In genomic region chr20:46557231-46557956, GRCh38 we compare ENCODE assay signal across 15 cellular contexts. TPM values are rescaled to one million over a fixed set of nuclear protein-coding genes. Genes with fewer than 3 reads are reported as not detected.
DNase-seq lines count a peak whose midpoint lies in the region; ATAC-seq and TF ChIP-seq lines count a peak whose summit lies in the region.
"Had no signal": no experiment of that assay in that cellular context is flagged by ENCODE, and none has a peak within 500 bp of the region (broad histone marks: within the 10 kb centered on the region; RNA-seq: fewer than 3 reads in every experiment).

No MANE protein-coding gene starts in this region.

- H3K4me3 ChIP-seq in HFF-Myc (replicated peaks; ENCODE audit: low read depth, low read length): no peak overlapping the region
- H3K4me3 ChIP-seq: esophagus squamous epithelium, sigmoid colon had no signal

- no peak overlapping the region for H3K4me3 Mint-ChIP-seq in activated T-helper 1 cell treated with anti-CD3 and anti-CD28 coated beads, Interleukin-12 subunit alpha, Interleukin-12 subunit beta, Interleukin-2, Interleukin-4 antibody, amounts not matched to agents 30 ng/mL and 10 ng/mL and 1 ng/mL, durations not matched to agents 14 hours and 24 hours and 36 hours
- H3K4me3 Mint-ChIP-seq: CD8-positive, alpha-beta T cell; immature natural killer cell had no signal

- no peak for TF ChIP-seq CTCF in HFF-Myc (IDR thresholded peaks at IDR 0.05; ENCODE audit: low read depth, low read length, missing control alignments)

- H3K27ac Mint-ChIP-seq in activated T-helper 1 cell treated with anti-CD3 and anti-CD28 coated beads, Interleukin-12 subunit alpha, Interleukin-12 subunit beta, Interleukin-2, Interleukin-4 antibody, amounts not matched to agents 30 ng/mL and 10 ng/mL and 1 ng/mL, durations not matched to agents 14 hours and 24 hours and 36 hours: peak overlapping the region; percentile 81
- H3K27ac Mint-ChIP-seq: CD8-positive, alpha-beta T cell; immature natural killer cell had no signal

- no peaks in the 10 kb centered on the region for H3K27me3 Mint-ChIP-seq in activated T-helper 1 cell treated with anti-CD3 and anti-CD28 coated beads, Interleukin-12 subunit alpha, Interleukin-12 subunit beta, Interleukin-2, Interleukin-4 antibody, amounts not matched to agents 30 ng/mL and 10 ng/mL and 1 ng/mL, durations not matched to agents 14 hours and 24 hours and 36 hours (ENCODE audit: insufficient read depth)

- H3K4me1 Mint-ChIP-seq in activated T-helper 1 cell treated with anti-CD3 and anti-CD28 coated beads, Interleukin-12 subunit alpha, Interleukin-12 subunit beta, Interleukin-2, Interleukin-4 antibody, amounts not matched to agents 30 ng/mL and 10 ng/mL and 1 ng/mL, durations not matched to agents 14 hours and 24 hours and 36 hours (ENCODE audit: low read depth): peaks cover 78% of the 10 kb centered on the region

- intact Hi-C loops in activated T-helper 1 cell treated with anti-CD3 and anti-CD28 coated beads, Interleukin-12 subunit alpha, Interleukin-12 subunit beta, Interleukin-2, Interleukin-4 antibody, amounts not matched to agents 30 ng/mL and 10 ng/mL and 1 ng/mL, durations not matched to agents 14 hours and 24 hours and 36 hours (cut with micrococcal nuclease): loop anchor here (10.0 kb wide), 1 partner anchor 473 kb away; the partner anchor contains the start of gene NCOA5

- no peaks in the 10 kb centered on the region for H3K9me3 Mint-ChIP-seq in activated T-helper 1 cell treated with anti-CD3 and anti-CD28 coated beads, Interleukin-12 subunit alpha, Interleukin-12 subunit beta, Interleukin-2, Interleukin-4 antibody, amounts not matched to agents 30 ng/mL and 10 ng/mL and 1 ng/mL, durations not matched to agents 14 hours and 24 hours and 36 hours
- H3K9me3 Mint-ChIP-seq: CD8-positive, alpha-beta T cell; immature natural killer cell had no signal

- ATAC-seq in GM21825 (IDR thresholded peaks at IDR 0.05; ENCODE audit: unreplicated experiment) (no peak), HG03175 (IDR thresholded peaks at IDR 0.05; ENCODE audit: unreplicated experiment) (no peak), HG03432 (IDR thresholded peaks at IDR 0.05; ENCODE audit: unreplicated experiment) (no peak)
- ATAC-seq: CD8-positive, alpha-beta T cell had no signal

- DNase-seq in AG20443 (ENCODE audit: low spot score) (peak; percentile 43), HFF-Myc (ENCODE audit: extremely low read depth, low read depth) (peak; percentile 21), kidney glomerular epithelial cell (lab: John Stamatoyannopoulos, UW) (peak; percentile 61), SHP77 (lab: John Stamatoyannopoulos, UW) (no peak)
- DNase-seq in activated T-helper 1 cell treated with anti-CD3 and anti-CD28 coated beads, Interleukin-12 subunit alpha, Interleukin-12 subunit beta, Interleukin-2, Interleukin-4 antibody, amounts not matched to agents 30 ng/mL and 10 ng/mL and 1 ng/mL, durations not matched to agents 14 hours and 24 hours and 36 hours (ENCODE audit: low spot score): no peak
- DNase-seq: activated effector memory CD4-positive, alpha-beta T cell treated with anti-CD3 and anti-CD28 coated beads, Interleukin-2, amount 50 U/mL, for 16 hours; caudate nucleus; CD8-positive, alpha-beta T cell; esophagus squamous epithelium; immature natural killer cell; sigmoid colon had no signal

- peaks cover 2% of the 10 kb centered on the region for H3K36me3 Mint-ChIP-seq in activated T-helper 1 cell treated with anti-CD3 and anti-CD28 coated beads, Interleukin-12 subunit alpha, Interleukin-12 subunit beta, Interleukin-2, Interleukin-4 antibody, amounts not matched to agents 30 ng/mL and 10 ng/mL and 1 ng/mL, durations not matched to agents 14 hours and 24 hours and 36 hours (ENCODE audit: low read depth)
- H3K36me3 Mint-ChIP-seq: CD8-positive, alpha-beta T cell; immature natural killer cell had no signal

RNA-seq across cellular contexts. Expression of gene OCSTAMP, which starts 6.9 kb away (rescaled TPM):
- total RNA-seq in activated T-helper 1 cell treated with anti-CD3 and anti-CD28 coated beads, Interleukin-12 subunit alpha, Interleukin-12 subunit beta, Interleukin-2, Interleukin-4 antibody, amounts not matched to agents 30 ng/mL and 10 ng/mL and 1 ng/mL, durations not matched to agents 14 hours and 24 hours and 36 hours: 0.26 and 0.47 TPM in 2 replicates
- total RNA-seq: CD8-positive, alpha-beta T cell; esophagus squamous epithelium; sigmoid colon; subcutaneous adipose tissue had no signal

RNA-seq across cellular contexts. Expression of gene ZNF334, which starts 44.0 kb away (rescaled TPM):
- 1.2 and 1.7 TPM in 2 replicates for total RNA-seq in activated T-helper 1 cell treated with anti-CD3 and anti-CD28 coated beads, Interleukin-12 subunit alpha, Interleukin-12 subunit beta, Interleukin-2, Interleukin-4 antibody, amounts not matched to agents 30 ng/mL and 10 ng/mL and 1 ng/mL, durations not matched to agents 14 hours and 24 hours and 36 hours

Comparison
In these comparisons a context has a peak if more than half of its experiments do, and no peak if none do; other contexts are left out.
1. DNase-seq: peak in AG20443 (single experiment), HFF-Myc (single experiment) and kidney glomerular epithelial cell (single experiment); none in activated T-helper 1 cell treated with anti-CD3 and anti-CD28 coated beads, Interleukin-12 subunit alpha, Interleukin-12 subunit beta, Interleukin-2, Interleukin-4 antibody, amounts not matched to agents 30 ng/mL and 10 ng/mL and 1 ng/mL, durations not matched to agents 14 hours and 24 hours and 36 hours (single experiment) and SHP77 (0 of 2).